Comparison of ENCODE assay signal across 1 cellular context in genomic region chr17:36683387-36683786, GRCh38.
TF ChIP-seq lines count a peak whose summit lies in the region.

No MANE protein-coding gene starts in this region.

TF ChIP-seq in H1, 55 proteins besides CTCF, POLR2A, EP300 and RAD21:
- TF ChIP-seq RFX5 (IDR thresholded peaks at IDR 0.05; ENCODE audit: borderline replicate concordance, low read depth, low read length): no peak
- TF ChIP-seq SP1 (IDR thresholded peaks at IDR 0.05; ENCODE audit: low read depth, low read length): no peak
- no peak for TF ChIP-seq E2F6 (IDR thresholded peaks at IDR 0.05)
- TF ChIP-seq BACH1 (IDR thresholded peaks at IDR 0.05; ENCODE audit: low read length): no peak
- no peak for TF ChIP-seq ASH2L (IDR thresholded peaks at IDR 0.05; ENCODE audit: low read length)
- TF ChIP-seq HDAC6 (IDR thresholded peaks at IDR 0.05; ENCODE audit: low read depth, low read length): no peak
- TF ChIP-seq PHF8 (conservative IDR thresholded peaks at IDR 0.05; ENCODE audit: low read depth, low read length): no peak
- no peak for TF ChIP-seq TEAD4 (IDR thresholded peaks at IDR 0.05; ENCODE audit: low read depth, low read length)
- TF ChIP-seq SIRT6 (IDR thresholded peaks at IDR 0.05; ENCODE audit: low read length): no peak
- no peak for TF ChIP-seq RXRA (IDR thresholded peaks at IDR 0.05; ENCODE audit: insufficient read depth, low read depth, low read length)
